14 cellular contexts compared by ENCODE assay signal in the genomic region with DNA sequence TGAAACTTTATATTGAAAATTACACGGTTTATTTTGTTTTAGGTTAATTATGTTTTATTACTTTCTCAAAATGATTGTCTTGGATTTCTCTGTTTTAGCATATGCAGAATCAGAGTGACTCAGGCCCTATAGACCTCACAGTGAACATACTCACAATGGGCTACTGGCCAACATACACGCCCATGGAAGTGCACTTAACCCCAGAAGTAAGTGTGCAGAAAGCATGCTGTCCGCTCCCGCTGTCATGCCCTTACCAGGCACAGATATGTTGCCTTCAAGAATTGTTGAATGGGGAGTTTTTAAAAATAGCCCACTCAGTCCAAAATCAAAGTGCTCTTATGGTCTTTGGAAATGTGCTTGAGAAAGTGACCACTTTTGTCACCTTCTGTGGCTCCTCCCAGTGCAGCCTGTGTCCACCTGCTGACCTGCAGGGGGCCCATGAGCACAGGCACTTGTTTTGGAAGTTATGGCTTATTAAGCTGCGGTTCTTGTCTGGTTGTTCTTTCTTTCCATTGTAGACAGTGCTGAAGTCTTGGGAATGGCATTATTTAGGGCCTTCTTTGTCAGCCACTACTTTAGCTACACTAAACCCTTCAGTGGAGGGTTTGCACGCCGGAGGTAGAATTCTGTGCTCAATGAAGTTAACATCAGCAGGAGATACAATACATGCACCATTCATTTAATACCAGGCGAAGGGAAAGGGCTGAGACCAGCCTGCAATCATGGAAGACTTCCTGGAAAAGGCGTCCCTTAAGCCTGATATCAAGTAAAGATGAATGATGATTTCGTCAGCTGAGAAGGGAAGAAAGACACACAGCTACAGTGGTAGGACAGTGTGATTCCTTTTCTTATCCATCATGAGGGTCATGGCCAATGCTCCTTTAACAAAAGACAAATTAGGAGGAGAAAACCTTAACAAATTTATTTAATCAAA. TPM values are rescaled to one million over a fixed set of nuclear protein-coding genes. Genes with fewer than 3 reads are reported as not detected.
DNase-seq lines count a peak whose midpoint lies in the region; ATAC-seq and TF ChIP-seq lines count a peak whose summit lies in the region.
"Had no signal": no experiment of that assay in that cellular context is flagged by ENCODE, and none has a peak within 500 bp of the region (broad histone marks: within the 10 kb centered on the region; RNA-seq: fewer than 3 reads in every experiment).

No MANE protein-coding gene starts in this region.

- no peak overlapping the region for H3K4me3 ChIP-seq in Caco-2 (ENCODE audit: low read depth, low read length)
- H3K4me3 ChIP-seq in epithelial cell of esophagus (ENCODE audit: low read length), result no peak overlapping the region
- H3K4me3 ChIP-seq: adrenal gland, esophagus squamous epithelium had no signal

- no peaks in the 10 kb centered on the region for H3K9me3 Mint-ChIP-seq in Caco-2 (ENCODE audit: unreplicated experiment)

- H3K9me3 ChIP-seq in Caco-2, result no peaks in the 10 kb centered on the region
- H3K9me3 ChIP-seq: adrenal gland, esophagus squamous epithelium had no signal

- no peak for ATAC-seq in GM21723 (IDR thresholded peaks at IDR 0.05; ENCODE audit: unreplicated experiment)
- no peak for ATAC-seq in GM18511 (IDR thresholded peaks at IDR 0.05; ENCODE audit: unreplicated experiment)

- peaks cover 6% of the 10 kb centered on the region for H3K36me3 ChIP-seq in Caco-2 (ENCODE audit: control insufficient read depth, insufficient read depth, low read length)

- H3K4me3 Mint-ChIP-seq in Caco-2 (ENCODE audit: unreplicated experiment), result no peak overlapping the region

- intact Hi-C loops in Caco-2 (cut with micrococcal nuclease; ENCODE audit: unreplicated experiment), result no loop called here

- peak in 1 of 2 experiments; percentile 52 for DNase-seq in Caco-2
- peak; percentile 3 for DNase-seq in M059J (ENCODE audit: low read depth)
- DNase-seq in epithelial cell of esophagus (ENCODE audit: low read depth), result peak; percentile 19
- DNase-seq in myocyte (ENCODE audit: low read depth), result peak; percentile 4
- no peak for DNase-seq in NCI-H510A (lab: John Stamatoyannopoulos, UW)
- no peak for DNase-seq in NOMO-1 treated with dmso at 0.1 percent for 144 hours (lab: John Stamatoyannopoulos, UW; ENCODE audit: unreplicated experiment)
- DNase-seq: adrenal gland, esophagus squamous epithelium, midbrain, MV-4-11, NCI-H774, T-helper 1 cell had no signal

- CTCF ChIA-PET in Caco-2 (lab: Charles Lee), result interaction anchor here (0.6 to 1.0 kb wide), 3 partner anchors 46 to 148 kb away, joined by 3 to 4 read pairs (median 4); no protein-coding TSS in a partner anchor

- BruUV-seq in Caco-2 (replicated peaks; lab: Mats Ljungman, UMichigan), result no TSS peak

- no peaks in the 10 kb centered on the region for H3K4me1 ChIP-seq in Caco-2
- H3K4me1 ChIP-seq: adrenal gland, esophagus squamous epithelium had no signal

- no peak overlapping the region for H3K27ac Mint-ChIP-seq in Caco-2 (ENCODE audit: unreplicated experiment)

- H3K4me1 Mint-ChIP-seq in Caco-2 (ENCODE audit: low read depth, unreplicated experiment), result peaks cover 8% of the 10 kb centered on the region

- POLR2A ChIA-PET in Caco-2 (lab: Charles Lee), result no interaction called here

- H3K36me3 Mint-ChIP-seq in Caco-2 (ENCODE audit: insufficient read depth, unreplicated experiment), result peaks cover 77% of the 10 kb centered on the region

- no peaks in the 10 kb centered on the region for H3K27me3 Mint-ChIP-seq in Caco-2 (ENCODE audit: insufficient read depth, unreplicated experiment)

- TF ChIP-seq CTCF in Caco-2 (IDR thresholded peaks at IDR 0.05; ENCODE audit: insufficient read depth in 1 of 2, low read depth in 1 of 2, low read length in 1 of 2, severe bottlenecking in 1 of 2, unreplicated experiment in 1 of 2) (peak; percentile 48 to 75), epithelial cell of esophagus (IDR thresholded peaks at IDR 0.05; ENCODE audit: insufficient read depth, low read depth, low read length, missing control alignments) (peak; percentile 42)

- H3K27me3 ChIP-seq in Caco-2 (replicated peaks; ENCODE audit: control insufficient read depth, insufficient read depth, low read length), result no peaks in the 10 kb centered on the region
- H3K27me3 ChIP-seq: adrenal gland, esophagus squamous epithelium had no signal

RNA-seq across cellular contexts. Expression of a gene that starts 36.7 kb away (rescaled TPM):
- total RNA-seq in Caco-2 (2022) (123 and 125 TPM in 2 replicates), myocyte (108 and 130 TPM in 2 replicates)
- 74.6 and 83.9 TPM in 2 replicates for total RNA-seq in M059J (2014; rRNA removed; shearing (Covaris generic))
- polyA plus RNA-seq in myocyte (2012), result 52.7 TPM

RNA-seq across cellular contexts. Expression of a gene that starts 37.7 kb away (rescaled TPM):
- total RNA-seq in Caco-2 (2022) (79.5 and 81.5 TPM in 2 replicates), myocyte (53.3 and 63.2 TPM in 2 replicates)
- total RNA-seq in M059J (2014; rRNA removed; shearing (Covaris generic)), result 50.3 and 73.8 TPM in 2 replicates
- polyA plus RNA-seq in myocyte (2012), result 38.4 TPM

RNA-seq across cellular contexts. Expression of a gene that starts 50.9 kb away (rescaled TPM):
- total RNA-seq in Caco-2 (2022), result 244 and 245 TPM in 2 replicates
- total RNA-seq in M059J (2014; rRNA removed; shearing (Covaris generic)), result 167 and 230 TPM in 2 replicates
- 211 and 223 TPM in 2 replicates for total RNA-seq in myocyte
- 429 TPM for polyA plus RNA-seq in myocyte (2012)

Comparison
In these comparisons a context has a peak if more than half of its experiments do, and no peak if none do; other contexts are left out.
1. DNase-seq: peak in M059J (single experiment), epithelial cell of esophagus (single experiment) and myocyte (single experiment); none in NCI-H510A (single experiment) and NOMO-1 treated with dmso at 0.1 percent for 144 hours (single experiment).